ENCODE assay signal across 19 cellular contexts in the genomic region with DNA sequence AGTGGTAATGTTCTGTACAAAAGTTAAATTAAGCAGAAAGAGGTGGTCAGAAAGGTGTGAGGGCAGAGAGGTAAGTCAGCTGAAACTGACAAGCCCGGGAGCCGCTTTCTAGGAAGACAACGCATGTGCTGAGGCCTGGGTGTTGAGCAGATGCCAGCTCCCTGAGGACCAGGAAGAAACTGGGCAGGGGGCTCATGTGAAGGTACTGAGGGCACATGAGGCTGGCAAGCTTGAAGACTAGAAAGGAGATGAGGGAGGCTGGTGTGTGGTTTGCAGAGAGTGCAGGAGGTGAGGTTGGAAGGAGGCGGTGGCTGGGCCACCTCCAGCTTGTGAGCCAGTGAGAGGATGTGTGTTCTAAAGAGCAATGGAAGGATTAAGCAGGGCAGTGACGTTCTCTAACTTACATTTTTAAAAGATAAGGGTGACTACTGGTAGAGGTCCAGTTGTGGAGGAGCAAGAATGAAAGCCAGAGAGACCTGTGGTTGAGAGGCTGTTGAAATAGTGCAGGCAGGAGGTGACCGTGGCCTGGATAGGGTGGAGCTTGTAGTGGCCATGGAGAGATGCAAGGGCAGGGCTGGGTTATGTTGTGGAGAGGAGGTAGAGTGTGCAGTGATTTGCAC. TPM values are rescaled to one million over a fixed set of nuclear protein-coding genes. Genes with fewer than 3 reads are reported as not detected.
DNase-seq lines count a peak whose midpoint lies in the region; ATAC-seq, FAIRE-seq and TF ChIP-seq lines count a peak whose summit lies in the region.
"Had no signal": no experiment of that assay in that cellular context is flagged by ENCODE, and none has a peak within 500 bp of the region (broad histone marks: within the 10 kb centered on the region; RNA-seq: fewer than 3 reads in every experiment).

No MANE protein-coding gene starts in this region.

- H3K27me3 ChIP-seq in lower lobe of right lung (ENCODE audit: low read depth), result no peaks in the 10 kb centered on the region

- ATAC-seq in lower lobe of right lung (peak; percentile 63 to 68), HG02610 (IDR thresholded peaks at IDR 0.05; ENCODE audit: unreplicated experiment) (no peak)
- ATAC-seq: K562 had no signal

- H3K36me3 ChIP-seq in lower lobe of right lung, result peaks cover 82% of the 10 kb centered on the region

- TF ChIP-seq CTCF in fibroblast of the aortic adventitia (IDR thresholded peaks at IDR 0.05; ENCODE audit: insufficient read depth, low read length), result no peak
- no peak for TF ChIP-seq CTCF in lower lobe of right lung (IDR thresholded peaks at IDR 0.05)

- no peak for FAIRE-seq in RCC 7860 (lab: Jason Lieb, UNC)
- FAIRE-seq: GM19239, HTR-8/SVneo, K562 had no signal

- intact Hi-C loops in lower lobe of right lung (cut with DNase I), result no loop called here

- H3K4me3 ChIP-seq in fibroblast of the aortic adventitia (ENCODE audit: low read depth, low read length) (no peak overlapping the region), lower lobe of right lung (no peak overlapping the region)
- H3K4me3 ChIP-seq: K562 had no signal

- DNase-seq in EH (ENCODE audit: low read depth) (peak; percentile 6), OCI-M1 (lab: John Stamatoyannopoulos, UW) (peak; percentile 66), fibroblast of the aortic adventitia (ENCODE audit: low read depth) (peak; percentile 72), lower lobe of right lung (no peak), RCC 7860 (ENCODE audit: low spot score) (no peak)
- no peak for DNase-seq in central memory CD4-positive, alpha-beta T cell
- DNase-seq: AML-193, DMS 273 treated with DMSO at 0.1 percent for 48 hours, H7, NCI-H1417 treated with DMSO at 0.1 percent for 48 hours, NCI-H1930, NCI-H2171, NCI-H446, NCI-H69 had no signal

- H3K4me1 ChIP-seq in lower lobe of right lung, result peaks cover 47% of the 10 kb centered on the region

- no peaks in the 10 kb centered on the region for H3K9me3 ChIP-seq in lower lobe of right lung

- H3K27ac ChIP-seq in lower lobe of right lung, result no peak overlapping the region
- H3K27ac ChIP-seq: HL-60 had no signal

RNA-seq across cellular contexts. Expression of a gene that starts 29.1 kb away (rescaled TPM):
- total RNA-seq in fibroblast of the aortic adventitia (ENCODE audit: low replicate concordance) (28.3 and 73.3 TPM in 2 replicates), lower lobe of right lung (84.2 TPM)

RNA-seq across cellular contexts. Expression of a gene that starts 29.5 kb away (rescaled TPM):
- 14.1 and 22.7 TPM in 2 replicates for total RNA-seq in fibroblast of the aortic adventitia (ENCODE audit: low replicate concordance)
- total RNA-seq in lower lobe of right lung, result 47.6 TPM

Comparison
In these comparisons a context has a peak if more than half of its experiments do, and no peak if none do; other contexts are left out.
1. DNase-seq: peak in EH (single experiment), OCI-M1 (single experiment) and fibroblast of the aortic adventitia (single experiment); none in lower lobe of right lung (single experiment), RCC 7860 (single experiment) and central memory CD4-positive, alpha-beta T cell (single experiment).